ENCODE assay signal across 1 cellular context in genomic region chr2:45935791-45936622, GRCh38.
TF ChIP-seq lines count a peak whose summit lies in the region.

No MANE protein-coding gene starts in this region.

TF ChIP-seq in HepG2, 621 proteins besides CTCF, POLR2A, EP300 and RAD21 (continued from another document and continues in another):
- TF ChIP-seq ARID3A (IDR thresholded peaks at IDR 0.05; ENCODE audit: low read depth, low read length) (no peak), HOXA9 (CRISPR knock-in tag; IDR thresholded peaks at IDR 0.05; ENCODE audit: borderline replicate concordance) (no peak), MYPOP (CRISPR knock-in tag; IDR thresholded peaks at IDR 0.05) (0 out of 2 replicates have a peak, but pooled peaks have one; percentile 52), ARID4A (CRISPR knock-in tag; IDR thresholded peaks at IDR 0.05; ENCODE audit: borderline replicate concordance) (no peak; the same call in 1 of the 2 replicates), FOXM1 (CRISPR knock-in tag; IDR thresholded peaks at IDR 0.05) (no peak), ZBTB38 (CRISPR knock-in tag; IDR thresholded peaks at IDR 0.05) (0 out of 2 replicates have a peak, but pooled peaks have one; percentile 25), GFI1 (CRISPR knock-in tag; IDR thresholded peaks at IDR 0.05; ENCODE audit: borderline replicate concordance) (no peak), GABPB1 (CRISPR knock-in tag; IDR thresholded peaks at IDR 0.05) (0 out of 2 replicates have a peak, but pooled peaks have one; percentile 23), ZNF780A (CRISPR knock-in tag; IDR thresholded peaks at IDR 0.05) (no peak), SALL1 (CRISPR knock-in tag; IDR thresholded peaks at IDR 0.05) (peak; percentile 47; the same call in 1 of the 2 replicates), DNMT3B (CRISPR knock-in tag; conservative IDR thresholded peaks at IDR 0.05) (0 out of 2 replicates have a peak, but pooled peaks have one; percentile 66), ZKSCAN1 (IDR thresholded peaks at IDR 0.05; ENCODE audit: low read length) (no peak), RARA (CRISPR knock-in tag; IDR thresholded peaks at IDR 0.05) (0 out of 2 replicates have a peak, but pooled peaks have one; percentile 9), ELF1 (CRISPR knock-in tag; IDR thresholded peaks at IDR 0.05) (peak; percentile 41; the same call in 1 of the 2 replicates), ZNF619 (CRISPR knock-in tag; IDR thresholded peaks at IDR 0.05) (no peak), MAZ (IDR thresholded peaks at IDR 0.05; ENCODE audit: borderline replicate concordance, low read depth, low read length) (no peak), MAZ (CRISPR knock-in tag; IDR thresholded peaks at IDR 0.05; ENCODE audit: low read depth) (peak; percentile 54; the same call in 1 of the 2 replicates), ZNF263 (CRISPR knock-in tag; IDR thresholded peaks at IDR 0.05) (peak; percentile 80), ZNF335 (CRISPR knock-in tag; IDR thresholded peaks at IDR 0.05) (0 out of 2 replicates have a peak, but pooled peaks have one; percentile 54), GMEB1 (CRISPR knock-in tag; IDR thresholded peaks at IDR 0.05; ENCODE audit: borderline replicate concordance) (0 out of 2 replicates have a peak, but pooled peaks have one; percentile 21), ZNF598 (CRISPR knock-in tag; IDR thresholded peaks at IDR 0.05; ENCODE audit: borderline replicate concordance) (0 out of 2 replicates have a peak, but pooled peaks have one; percentile 65), E2F5 (CRISPR knock-in tag; conservative IDR thresholded peaks at IDR 0.05) (no peak), ZNF556 (CRISPR knock-in tag; IDR thresholded peaks at IDR 0.05; ENCODE audit: borderline replicate concordance) (peak; percentile 43; the same call in 1 of the 2 replicates), SOX13 (IDR thresholded peaks at IDR 0.05) (no peak), SOX13 (CRISPR knock-in tag; conservative IDR thresholded peaks at IDR 0.05 in 1 of 2, IDR thresholded peaks at IDR 0.05 in 1 of 2) (peak in 1 of 2 experiments; percentile 20; a peak in 1 of 4 replicates), NR2C2 (CRISPR knock-in tag; IDR thresholded peaks at IDR 0.05; ENCODE audit: borderline replicate concordance) (0 out of 2 replicates have a peak, but pooled peaks have one; percentile 33), TGIF2 (CRISPR knock-in tag; IDR thresholded peaks at IDR 0.05) (peak; percentile 54; the same call in 1 of the 2 replicates), ZNF670 (CRISPR knock-in tag; IDR thresholded peaks at IDR 0.05; ENCODE audit: borderline replicate concordance) (0 out of 2 replicates have a peak, but pooled peaks have one; percentile 42), MXD4 (CRISPR knock-in tag; IDR thresholded peaks at IDR 0.05) (0 out of 2 replicates have a peak, but pooled peaks have one; percentile 49), ZNF800 (CRISPR knock-in tag; IDR thresholded peaks at IDR 0.05) (0 out of 2 replicates have a peak, but pooled peaks have one; percentile 31), ZFP36 (IDR thresholded peaks at IDR 0.05; ENCODE audit: borderline replicate concordance, low read depth, low read length, partially characterized antibody) (peak; percentile 29), YEATS4 (CRISPR knock-in tag; IDR thresholded peaks at IDR 0.05; ENCODE audit: borderline replicate concordance) (0 out of 2 replicates have a peak, but pooled peaks have one; percentile 11), ZNF784 (CRISPR knock-in tag; IDR thresholded peaks at IDR 0.05; ENCODE audit: borderline replicate concordance) (peak; percentile 60; the same call in 1 of the 2 replicates), MLX (CRISPR knock-in tag; IDR thresholded peaks at IDR 0.05) (no peak), KAT8 (CRISPR knock-in tag; IDR thresholded peaks at IDR 0.05) (peak; percentile 55), HOXD1 (CRISPR knock-in tag; IDR thresholded peaks at IDR 0.05) (no peak), FOSL2 (CRISPR knock-in tag; IDR thresholded peaks at IDR 0.05) (peak; percentile 72), ZNF709 (CRISPR knock-in tag; IDR thresholded peaks at IDR 0.05) (no peak), SALL2 (CRISPR knock-in tag; IDR thresholded peaks at IDR 0.05) (0 out of 2 replicates have a peak, but pooled peaks have one; percentile 55), RXRB (CRISPR knock-in tag; IDR thresholded peaks at IDR 0.05; ENCODE audit: borderline replicate concordance) (0 out of 2 replicates have a peak, but pooled peaks have one; percentile 21)
- TF ChIP-seq, protein P1, sequence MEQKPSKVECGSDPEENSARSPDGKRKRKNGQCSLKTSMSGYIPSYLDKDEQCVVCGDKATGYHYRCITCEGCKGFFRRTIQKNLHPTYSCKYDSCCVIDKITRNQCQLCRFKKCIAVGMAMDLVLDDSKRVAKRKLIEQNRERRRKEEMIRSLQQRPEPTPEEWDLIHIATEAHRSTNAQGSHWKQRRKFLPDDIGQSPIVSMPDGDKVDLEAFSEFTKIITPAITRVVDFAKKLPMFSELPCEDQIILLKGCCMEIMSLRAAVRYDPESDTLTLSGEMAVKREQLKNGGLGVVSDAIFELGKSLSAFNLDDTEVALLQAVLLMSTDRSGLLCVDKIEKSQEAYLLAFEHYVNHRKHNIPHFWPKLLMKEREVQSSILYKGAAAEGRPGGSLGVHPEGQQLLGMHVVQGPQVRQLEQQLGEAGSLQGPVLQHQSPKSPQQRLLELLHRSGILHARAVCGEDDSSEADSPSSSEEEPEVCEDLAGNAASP (CRISPR knock-in tag; IDR thresholded peaks at IDR 0.05; ENCODE audit: borderline replicate concordance), result 0 out of 2 replicates have a peak, but pooled peaks have one; percentile 58
- TF ChIP-seq, protein P2, sequence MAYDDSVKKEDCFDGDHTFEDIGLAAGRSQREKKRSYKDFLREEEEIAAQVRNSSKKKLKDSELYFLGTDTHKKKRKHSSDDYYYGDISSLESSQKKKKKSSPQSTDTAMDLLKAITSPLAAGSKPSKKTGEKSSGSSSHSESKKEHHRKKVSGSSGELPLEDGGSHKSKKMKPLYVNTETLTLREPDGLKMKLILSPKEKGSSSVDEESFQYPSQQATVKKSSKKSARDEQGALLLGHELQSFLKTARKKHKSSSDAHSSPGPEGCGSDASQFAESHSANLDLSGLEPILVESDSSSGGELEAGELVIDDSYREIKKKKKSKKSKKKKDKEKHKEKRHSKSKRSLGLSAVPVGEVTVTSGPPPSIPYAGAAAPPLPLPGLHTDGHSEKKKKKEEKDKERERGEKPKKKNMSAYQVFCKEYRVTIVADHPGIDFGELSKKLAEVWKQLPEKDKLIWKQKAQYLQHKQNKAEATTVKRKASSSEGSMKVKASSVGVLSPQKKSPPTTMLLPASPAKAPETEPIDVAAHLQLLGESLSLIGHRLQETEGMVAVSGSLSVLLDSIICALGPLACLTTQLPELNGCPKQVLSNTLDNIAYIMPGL (CRISPR knock-in tag; IDR thresholded peaks at IDR 0.05; ENCODE audit: borderline replicate concordance in 1 of 2, low read depth in 1 of 2), result 0 out of 4 replicates have a peak, but pooled peaks of 1 of the 2 experiments have one; percentile 39
- TF ChIP-seq, protein P3, sequence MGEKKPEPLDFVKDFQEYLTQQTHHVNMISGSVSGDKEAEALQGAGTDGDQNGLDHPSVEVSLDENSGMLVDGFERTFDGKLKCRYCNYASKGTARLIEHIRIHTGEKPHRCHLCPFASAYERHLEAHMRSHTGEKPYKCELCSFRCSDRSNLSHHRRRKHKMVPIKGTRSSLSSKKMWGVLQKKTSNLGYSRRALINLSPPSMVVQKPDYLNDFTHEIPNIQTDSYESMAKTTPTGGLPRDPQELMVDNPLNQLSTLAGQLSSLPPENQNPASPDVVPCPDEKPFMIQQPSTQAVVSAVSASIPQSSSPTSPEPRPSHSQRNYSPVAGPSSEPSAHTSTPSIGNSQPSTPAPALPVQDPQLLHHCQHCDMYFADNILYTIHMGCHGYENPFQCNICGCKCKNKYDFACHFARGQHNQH (CRISPR knock-in tag; IDR thresholded peaks at IDR 0.05), result peak; percentile 64; the same call in 1 of the 2 replicates
